15 cellular contexts compared by ENCODE assay signal in genomic region chr20:14360386-14360785, GRCh38. TPM values are rescaled to one million over a fixed set of nuclear protein-coding genes. Genes with fewer than 3 reads are reported as not detected.
DNase-seq lines count a peak whose midpoint lies in the region; ATAC-seq and TF ChIP-seq lines count a peak whose summit lies in the region.
"Had no signal": no experiment of that assay in that cellular context is flagged by ENCODE, and none has a peak within 500 bp of the region (broad histone marks: within the 10 kb centered on the region; RNA-seq: fewer than 3 reads in every experiment).

No MANE protein-coding gene starts in this region.

- H3K27ac ChIP-seq in RWPE1: no peak overlapping the region
- H3K27ac ChIP-seq: BLaER1 had no signal

- POLR2A ChIA-PET in RWPE1 (lab: Yijun Ruan, JAX; ENCODE audit: low non-redundant PET): no interaction called here

- no peak for ATAC-seq in HG02588 (IDR thresholded peaks at IDR 0.05; ENCODE audit: unreplicated experiment)
- ATAC-seq in GM21723 (IDR thresholded peaks at IDR 0.05; ENCODE audit: unreplicated experiment): no peak
- ATAC-seq: GM12878 had no signal

- TF ChIP-seq CTCF in RWPE1 (conservative IDR thresholded peaks at IDR 0.05; ENCODE audit: low read depth) (no peak), fibroblast of mammary gland (conservative IDR thresholded peaks at IDR 0.05; ENCODE audit: control insufficient read depth, insufficient read depth, low read depth, low read length) (no peak)

- peak; percentile 13 for DNase-seq in HT1080 (ENCODE audit: low read depth)
- peak; percentile 6 for DNase-seq in RWPE1 (ENCODE audit: low spot score)
- peak; percentile 35 for DNase-seq in fibroblast of mammary gland (ENCODE audit: low read depth)
- DNase-seq in renal cortical epithelial cell (ENCODE audit: low read depth): peak; percentile 58
- DNase-seq in T1000 (lab: John Stamatoyannopoulos, UW): no peak
- DNase-seq in EL: no peak
- DNase-seq: KBM-7, NCI-H1092, NCI-H446, NCI-H748 treated with DMSO at 0.1 percent for 48 hours, SHP77 treated with DMSO at 0.1 percent for 48 hours had no signal

- CTCF ChIA-PET in RWPE1 (lab: Yijun Ruan, JAX): interaction anchor here (0.7 kb wide), 1 partner anchor 18 kb away, joined by 3 read pairs; no protein-coding TSS in a partner anchor

- no peak overlapping the region for H3K4me3 ChIP-seq in fibroblast of mammary gland (ENCODE audit: control insufficient read depth, low read depth, low read length)
- H3K4me3 ChIP-seq: BLaER1, GM12878 had no signal

RNA-seq across cellular contexts. Expression of gene FLRT3, which starts 23.0 kb away (rescaled TPM):
- 3.0 and 4.0 TPM in 2 replicates for total RNA-seq in HT1080 (2014; rRNA removed; shearing (Covaris generic))
- polyA plus RNA-seq in HT1080 (2015; cell fraction: cytosol; rRNA removed): 1.3 and 2.1 TPM in 2 replicates
- 5.7 and 6.7 TPM in 2 replicates for polyA plus RNA-seq in HT1080 (2015; cell fraction: nucleus; rRNA removed)
- total RNA-seq in renal cortical epithelial cell: 5.2 and 16.0 TPM in 2 replicates

Comparison
In these comparisons a context has a peak if more than half of its experiments do, and no peak if none do; other contexts are left out.
1. DNase-seq: peak in HT1080 (single experiment), RWPE1 (single experiment), fibroblast of mammary gland (single experiment) and renal cortical epithelial cell (single experiment); none in T1000 (single experiment) and EL (single experiment).